In genomic region chr2:25215232-25215631, GRCh38 we compare ENCODE assay signal across 9 cellular contexts. TPM values are rescaled to one million over a fixed set of nuclear protein-coding genes. Genes with fewer than 3 reads are reported as not detected.
DNase-seq lines count a peak whose midpoint lies in the region; ATAC-seq lines count a peak whose summit lies in the region.
"Had no signal": no experiment of that assay in that cellular context is flagged by ENCODE, and none has a peak within 500 bp of the region (broad histone marks: within the 10 kb centered on the region; RNA-seq: fewer than 3 reads in every experiment).

No MANE protein-coding gene starts in this region.

- H3K27ac ChIP-seq in iPS-20b (ENCODE audit: low read length), result no peak overlapping the region

- DNase-seq in T-helper 2 cell treated with Interferon-gamma antibody and Interleukin-4, amounts not matched to agents 5 μg/mL and 100 μg/mL, for 36 hours (ENCODE audit: low spot score), result no peak
- DNase-seq in T-helper 2 cell, result no peak
- DNase-seq in activated naive CD8-positive, alpha-beta T cell treated with anti-CD3 and anti-CD28 coated beads for 36 hours, result no peak
- no peak for DNase-seq in stimulated activated naive CD8-positive, alpha-beta T cell treated with anti-CD3 and anti-CD28 coated beads, Interleukin-15, amount 100 ng/mL, for 72 hours
- no peak for DNase-seq in NCI-H1417 (lab: John Stamatoyannopoulos, UW)
- DNase-seq: SK-N-SH had no signal

- H3K4me1 Mint-ChIP-seq in T-helper 2 cell treated with Interferon-gamma antibody and Interleukin-4, amounts not matched to agents 5 μg/mL and 100 μg/mL, for 36 hours (ENCODE audit: low read depth), result peaks cover 16% of the 10 kb centered on the region
- peaks cover 18% of the 10 kb centered on the region for H3K4me1 Mint-ChIP-seq in activated naive CD8-positive, alpha-beta T cell treated with anti-CD3 and anti-CD28 coated beads for 36 hours
- peaks cover 29% of the 10 kb centered on the region for H3K4me1 Mint-ChIP-seq in stimulated activated naive CD8-positive, alpha-beta T cell treated with anti-CD3 and anti-CD28 coated beads, Interleukin-15, amount 100 ng/mL, for 72 hours

- peak overlapping the region; percentile 55 for H3K27ac Mint-ChIP-seq in T-helper 2 cell treated with Interferon-gamma antibody and Interleukin-4, amounts not matched to agents 5 μg/mL and 100 μg/mL, for 36 hours
- peak overlapping the region; percentile 78 for H3K27ac Mint-ChIP-seq in activated naive CD8-positive, alpha-beta T cell treated with anti-CD3 and anti-CD28 coated beads for 36 hours
- no peak overlapping the region for H3K27ac Mint-ChIP-seq in stimulated activated naive CD8-positive, alpha-beta T cell treated with anti-CD3 and anti-CD28 coated beads, Interleukin-15, amount 100 ng/mL, for 72 hours

- no peaks in the 10 kb centered on the region for H3K27me3 ChIP-seq in iPS-20b (ENCODE audit: insufficient read depth, low read length)

- H3K4me1 ChIP-seq in iPS-20b (ENCODE audit: insufficient read depth, low read length), result no peaks in the 10 kb centered on the region

- H3K27me3 Mint-ChIP-seq in T-helper 2 cell treated with Interferon-gamma antibody and Interleukin-4, amounts not matched to agents 5 μg/mL and 100 μg/mL, for 36 hours (ENCODE audit: low read depth), result no peaks in the 10 kb centered on the region
- H3K27me3 Mint-ChIP-seq in activated naive CD8-positive, alpha-beta T cell treated with anti-CD3 and anti-CD28 coated beads for 36 hours, result no peaks in the 10 kb centered on the region
- H3K27me3 Mint-ChIP-seq in stimulated activated naive CD8-positive, alpha-beta T cell treated with anti-CD3 and anti-CD28 coated beads, Interleukin-15, amount 100 ng/mL, for 72 hours, result no peaks in the 10 kb centered on the region

- H3K9ac ChIP-seq in iPS-20b (ENCODE audit: low read depth, low read length), result peak overlapping the region; percentile 83; the same call in 1 of the 2 replicates
- H3K9ac ChIP-seq: SK-N-SH had no signal

- peak; percentile 2 for ATAC-seq in stimulated activated naive CD8-positive, alpha-beta T cell treated with anti-CD3 and anti-CD28 coated beads, Interleukin-15, amount 100 ng/mL, for 72 hours
- ATAC-seq in GM21360 (IDR thresholded peaks at IDR 0.05; ENCODE audit: unreplicated experiment) (no peak), HG03196 (IDR thresholded peaks at IDR 0.05; ENCODE audit: unreplicated experiment) (no peak)

- H3K9me3 ChIP-seq in iPS-20b (ENCODE audit: insufficient read depth, low read depth, low read length), result no peaks in the 10 kb centered on the region
- H3K9me3 ChIP-seq: SK-N-SH had no signal

- no peaks in the 10 kb centered on the region for H3K36me3 Mint-ChIP-seq in T-helper 2 cell treated with Interferon-gamma antibody and Interleukin-4, amounts not matched to agents 5 μg/mL and 100 μg/mL, for 36 hours (ENCODE audit: low read depth)
- H3K36me3 Mint-ChIP-seq in activated naive CD8-positive, alpha-beta T cell treated with anti-CD3 and anti-CD28 coated beads for 36 hours, result no peaks in the 10 kb centered on the region

- no peaks in the 10 kb centered on the region for H3K36me3 ChIP-seq in iPS-20b (ENCODE audit: insufficient read depth, low read depth, low read length)

- peak overlapping the region; percentile 42 for H3K4me3 Mint-ChIP-seq in T-helper 2 cell treated with Interferon-gamma antibody and Interleukin-4, amounts not matched to agents 5 μg/mL and 100 μg/mL, for 36 hours
- peak overlapping the region; percentile 69 for H3K4me3 Mint-ChIP-seq in activated naive CD8-positive, alpha-beta T cell treated with anti-CD3 and anti-CD28 coated beads for 36 hours
- H3K4me3 Mint-ChIP-seq in stimulated activated naive CD8-positive, alpha-beta T cell treated with anti-CD3 and anti-CD28 coated beads, Interleukin-15, amount 100 ng/mL, for 72 hours, result peak overlapping the region; percentile 58 to 63

- H3K9me3 Mint-ChIP-seq in T-helper 2 cell treated with Interferon-gamma antibody and Interleukin-4, amounts not matched to agents 5 μg/mL and 100 μg/mL, for 36 hours, result no peaks in the 10 kb centered on the region
- H3K9me3 Mint-ChIP-seq in activated naive CD8-positive, alpha-beta T cell treated with anti-CD3 and anti-CD28 coated beads for 36 hours, result no peaks in the 10 kb centered on the region
- no peaks in the 10 kb centered on the region for H3K9me3 Mint-ChIP-seq in stimulated activated naive CD8-positive, alpha-beta T cell treated with anti-CD3 and anti-CD28 coated beads, Interleukin-15, amount 100 ng/mL, for 72 hours

- H3K4me3 ChIP-seq in iPS-20b (ENCODE audit: low read length), result peak overlapping the region; percentile 82

RNA-seq across cellular contexts. Expression of gene POMC, which starts 46.9 kb away (rescaled TPM):
- total RNA-seq in activated naive CD8-positive, alpha-beta T cell treated with anti-CD3 and anti-CD28 coated beads for 36 hours, result 1 to 10 TPM; 6.3 to 6.8 TPM

Comparison
In these comparisons a context has a peak if more than half of its experiments do, and no peak if none do; other contexts are left out.
1. H3K27ac Mint-ChIP-seq: peak in T-helper 2 cell treated with Interferon-gamma antibody and Interleukin-4, amounts not matched to agents 5 μg/mL and 100 μg/mL, for 36 hours (single experiment) and activated naive CD8-positive, alpha-beta T cell treated with anti-CD3 and anti-CD28 coated beads for 36 hours (single experiment); none in stimulated activated naive CD8-positive, alpha-beta T cell treated with anti-CD3 and anti-CD28 coated beads, Interleukin-15, amount 100 ng/mL, for 72 hours (0 of 2).
2. Peak in every context shown above with its lines, with median percentiles within 50 percentile points of each other: H3K4me3 Mint-ChIP-seq.